In genomic region chr16:30775381-30776099, GRCh38 we compare ENCODE assay signal across 8 cellular contexts. TPM values are rescaled to one million over a fixed set of nuclear protein-coding genes. Genes with fewer than 3 reads are reported as not detected.
DNase-seq lines count a peak whose midpoint lies in the region; ATAC-seq and TF ChIP-seq lines count a peak whose summit lies in the region.

No MANE protein-coding gene starts in this region.

- H3K27ac ChIP-seq in DOHH2 (ENCODE audit: low read depth, low read length) (peak overlapping the region; percentile 56), cingulate gyrus (ENCODE audit: low read depth, low read length) (peak overlapping the region; percentile 89)

- H3K4me2 ChIP-seq in DOHH2 (ENCODE audit: low read length): peak overlapping the region; percentile 80

- H3K4me1 ChIP-seq in DOHH2 (ENCODE audit: control insufficient read depth, low read length): peaks cover 19% of the 10 kb centered on the region

- no peak for TF ChIP-seq CTCF in DOHH2 (IDR thresholded peaks at IDR 0.05; ENCODE audit: low read depth, low read length, poor library complexity, severe bottlenecking)
- no peak for TF ChIP-seq CTCF in kidney epithelial cell (IDR thresholded peaks at IDR 0.05; ENCODE audit: insufficient read depth, low read length, poor library complexity, severe bottlenecking)

- no peak for ATAC-seq in GM19035 (IDR thresholded peaks at IDR 0.05; ENCODE audit: unreplicated experiment)

- H3K27me3 ChIP-seq in DOHH2 (ENCODE audit: control insufficient read depth, low read length) (no peaks in the 10 kb centered on the region), kidney epithelial cell (ENCODE audit: control insufficient read depth, insufficient read depth, low read length) (no peaks in the 10 kb centered on the region)

- peaks cover 12% of the 10 kb centered on the region for H3K79me2 ChIP-seq in DOHH2 (ENCODE audit: control insufficient read depth, low read length)

- H3K36me3 ChIP-seq in DOHH2 (ENCODE audit: control insufficient read depth, low read length): peaks cover 47% of the 10 kb centered on the region
- H3K36me3 ChIP-seq in kidney epithelial cell (ENCODE audit: control insufficient read depth, insufficient read depth, low read length): peaks cover 2% of the 10 kb centered on the region

- no peaks in the 10 kb centered on the region for H3K9me3 ChIP-seq in DOHH2 (ENCODE audit: control insufficient read depth, insufficient read depth, low read length)

- no peaks in the 10 kb centered on the region for H4K20me1 ChIP-seq in DOHH2 (ENCODE audit: control insufficient read depth, insufficient read depth, low read depth, low read length)

- DNase-seq in HCEC 1CT (peak; percentile 81), NCI-H2107 (lab: John Stamatoyannopoulos, UW) (peak; percentile 60), kidney epithelial cell (ENCODE audit: low read depth) (peak; percentile 41)
- DNase-seq in activated CD4-positive, CD25-positive, alpha-beta regulatory T cell (lab: John Stamatoyannopoulos, UW): peak in 3 of 4 experiments; percentile 14 to 40 (median 21)
- DNase-seq in stimulated activated CD4-positive, alpha-beta T cell treated with anti-CD3 and anti-CD28 coated beads, Interleukin-12 subunit alpha, Interleukin-12 subunit beta, amount 100 ng/mL, for 48 hours (ENCODE audit: low read depth in 2 of 3, low spot score in 1 of 3): peak; percentile 58 to 65 (median 58)

- peaks cover 7% of the 10 kb centered on the region; the same call in 1 of the 2 replicates for H3F3A ChIP-seq in DOHH2 (ENCODE audit: control insufficient read depth, insufficient read depth)

- H3K9me2 ChIP-seq in DOHH2 (replicated peaks; ENCODE audit: control insufficient read depth, low read length): no peaks in the 10 kb centered on the region

- peak overlapping the region; percentile 83 for H3K4me3 ChIP-seq in DOHH2 (ENCODE audit: low read length)
- H3K4me3 ChIP-seq in kidney epithelial cell (ENCODE audit: low read depth, low read length): peak overlapping the region; percentile 72

RNA-seq across cellular contexts. Expression of gene ZNF629, which starts 11.5 kb away (rescaled TPM):
- 22.8 and 23.9 TPM in 2 replicates for total RNA-seq in kidney epithelial cell

RNA-seq across cellular contexts. Expression of gene RNF40, which starts 13.4 kb away (rescaled TPM):
- total RNA-seq in kidney epithelial cell: 101 and 130 TPM in 2 replicates

RNA-seq across cellular contexts. Expression of gene CFAP119, which starts 13.7 kb away (rescaled TPM):
- total RNA-seq in kidney epithelial cell: 1.6 and 5.7 TPM in 2 replicates

RNA-seq across cellular contexts. Expression of gene PHKG2, which starts 27.3 kb away (rescaled TPM):
- 23.6 and 32.3 TPM in 2 replicates for total RNA-seq in kidney epithelial cell

Comparison
In these comparisons a context has a peak if more than half of its experiments do, and no peak if none do; other contexts are left out.
1. DNase-seq: peak in every context shown above with its lines; median percentile 81 in HCEC 1CT; 60 in NCI-H2107; 58 in stimulated activated CD4-positive, alpha-beta T cell treated with anti-CD3 and anti-CD28 coated beads, Interleukin-12 subunit alpha, Interleukin-12 subunit beta, amount 100 ng/mL, for 48 hours; 41 in kidney epithelial cell; 21 in activated CD4-positive, CD25-positive, alpha-beta regulatory T cell.